Comparison of ENCODE assay signal across 2 cellular contexts in the genomic region with DNA sequence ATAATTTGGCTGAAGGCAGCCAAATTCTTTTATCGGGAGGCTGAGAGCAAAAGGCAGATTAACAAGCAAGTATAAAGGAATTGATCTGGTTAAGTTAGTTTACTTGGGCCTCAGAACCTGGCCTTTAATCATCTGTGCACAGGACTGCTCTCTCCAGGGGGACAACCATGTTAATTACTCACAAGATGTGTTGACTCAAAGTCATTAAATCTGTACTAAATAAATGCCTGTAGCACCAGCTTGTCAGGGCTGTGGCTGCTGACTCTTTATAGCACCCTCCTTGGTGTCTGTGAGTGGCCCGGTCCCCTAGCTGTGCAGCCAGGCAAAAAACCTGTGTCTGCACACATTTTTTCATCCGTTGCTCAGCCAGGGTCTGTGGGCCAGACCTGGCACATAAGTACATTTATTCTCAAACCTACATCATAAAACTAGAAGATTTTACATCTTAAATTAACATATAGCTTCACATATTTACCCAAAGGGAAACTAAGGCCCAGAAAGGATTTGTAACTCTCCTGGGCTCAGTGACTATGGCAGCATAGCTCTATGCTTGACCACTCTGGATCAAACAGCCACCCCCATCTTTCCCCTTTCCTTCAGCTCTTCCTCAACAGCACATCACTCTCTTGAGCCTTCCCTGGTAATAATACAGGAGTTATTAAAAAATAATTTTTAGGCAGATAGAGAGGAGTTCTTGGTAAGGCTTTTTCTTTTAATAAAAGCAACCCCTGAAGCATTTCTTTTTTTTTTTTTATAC.
TF ChIP-seq lines count a peak whose summit lies in the region.

No MANE protein-coding gene starts in this region.

TF ChIP-seq in A549, 52 proteins besides CTCF, POLR2A, EP300 and RAD21:
- TF ChIP-seq ZFP36 (IDR thresholded peaks at IDR 0.05; ENCODE audit: borderline replicate concordance, partially characterized antibody) (no peak), CBX8 (IDR thresholded peaks at IDR 0.05) (no peak), NR3C1 (IDR thresholded peaks at IDR 0.05) (no peak), FOXS1 (CRISPR knock-in tag; IDR thresholded peaks at IDR 0.05) (no peak), SMC3 (IDR thresholded peaks at IDR 0.05) (no peak), MAZ (IDR thresholded peaks at IDR 0.05; ENCODE audit: borderline replicate concordance, low read depth, low read length) (no peak), ZC3H11A (IDR thresholded peaks at IDR 0.05) (no peak), KDM5A (IDR thresholded peaks at IDR 0.05) (no peak), HEYL (CRISPR knock-in tag; IDR thresholded peaks at IDR 0.05) (no peak), NFE2L2 (conservative IDR thresholded peaks at IDR 0.05; ENCODE audit: low read length) (no peak), GATA3 (IDR thresholded peaks at IDR 0.05; ENCODE audit: borderline replicate concordance) (no peak)
- TF ChIP-seq, protein P1, sequence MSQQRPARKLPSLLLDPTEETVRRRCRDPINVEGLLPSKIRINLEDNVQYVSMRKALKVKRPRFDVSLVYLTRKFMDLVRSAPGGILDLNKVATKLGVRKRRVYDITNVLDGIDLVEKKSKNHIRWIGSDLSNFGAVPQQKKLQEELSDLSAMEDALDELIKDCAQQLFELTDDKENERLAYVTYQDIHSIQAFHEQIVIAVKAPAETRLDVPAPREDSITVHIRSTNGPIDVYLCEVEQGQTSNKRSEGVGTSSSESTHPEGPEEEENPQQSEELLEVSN (IDR thresholded peaks at IDR 0.05; ENCODE audit: borderline replicate concordance, low read depth): no peak
- TF ChIP-seq, protein P2, sequence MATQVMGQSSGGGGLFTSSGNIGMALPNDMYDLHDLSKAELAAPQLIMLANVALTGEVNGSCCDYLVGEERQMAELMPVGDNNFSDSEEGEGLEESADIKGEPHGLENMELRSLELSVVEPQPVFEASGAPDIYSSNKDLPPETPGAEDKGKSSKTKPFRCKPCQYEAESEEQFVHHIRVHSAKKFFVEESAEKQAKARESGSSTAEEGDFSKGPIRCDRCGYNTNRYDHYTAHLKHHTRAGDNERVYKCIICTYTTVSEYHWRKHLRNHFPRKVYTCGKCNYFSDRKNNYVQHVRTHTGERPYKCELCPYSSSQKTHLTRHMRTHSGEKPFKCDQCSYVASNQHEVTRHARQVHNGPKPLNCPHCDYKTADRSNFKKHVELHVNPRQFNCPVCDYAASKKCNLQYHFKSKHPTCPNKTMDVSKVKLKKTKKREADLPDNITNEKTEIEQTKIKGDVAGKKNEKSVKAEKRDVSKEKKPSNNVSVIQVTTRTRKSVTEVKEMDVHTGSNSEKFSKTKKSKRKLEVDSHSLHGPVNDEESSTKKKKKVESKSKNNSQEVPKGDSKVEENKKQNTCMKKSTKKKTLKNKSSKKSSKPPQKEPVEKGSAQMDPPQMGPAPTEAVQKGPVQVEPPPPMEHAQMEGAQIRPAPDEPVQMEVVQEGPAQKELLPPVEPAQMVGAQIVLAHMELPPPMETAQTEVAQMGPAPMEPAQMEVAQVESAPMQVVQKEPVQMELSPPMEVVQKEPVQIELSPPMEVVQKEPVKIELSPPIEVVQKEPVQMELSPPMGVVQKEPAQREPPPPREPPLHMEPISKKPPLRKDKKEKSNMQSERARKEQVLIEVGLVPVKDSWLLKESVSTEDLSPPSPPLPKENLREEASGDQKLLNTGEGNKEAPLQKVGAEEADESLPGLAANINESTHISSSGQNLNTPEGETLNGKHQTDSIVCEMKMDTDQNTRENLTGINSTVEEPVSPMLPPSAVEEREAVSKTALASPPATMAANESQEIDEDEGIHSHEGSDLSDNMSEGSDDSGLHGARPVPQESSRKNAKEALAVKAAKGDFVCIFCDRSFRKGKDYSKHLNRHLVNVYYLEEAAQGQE (IDR thresholded peaks at IDR 0.05): no peak
- TF ChIP-seq, protein P3, sequence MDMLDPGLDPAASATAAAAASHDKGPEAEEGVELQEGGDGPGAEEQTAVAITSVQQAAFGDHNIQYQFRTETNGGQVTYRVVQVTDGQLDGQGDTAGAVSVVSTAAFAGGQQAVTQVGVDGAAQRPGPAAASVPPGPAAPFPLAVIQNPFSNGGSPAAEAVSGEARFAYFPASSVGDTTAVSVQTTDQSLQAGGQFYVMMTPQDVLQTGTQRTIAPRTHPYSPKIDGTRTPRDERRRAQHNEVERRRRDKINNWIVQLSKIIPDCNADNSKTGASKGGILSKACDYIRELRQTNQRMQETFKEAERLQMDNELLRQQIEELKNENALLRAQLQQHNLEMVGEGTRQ (IDR thresholded peaks at IDR 0.05): no peak
- TF ChIP-seq, protein P4, sequence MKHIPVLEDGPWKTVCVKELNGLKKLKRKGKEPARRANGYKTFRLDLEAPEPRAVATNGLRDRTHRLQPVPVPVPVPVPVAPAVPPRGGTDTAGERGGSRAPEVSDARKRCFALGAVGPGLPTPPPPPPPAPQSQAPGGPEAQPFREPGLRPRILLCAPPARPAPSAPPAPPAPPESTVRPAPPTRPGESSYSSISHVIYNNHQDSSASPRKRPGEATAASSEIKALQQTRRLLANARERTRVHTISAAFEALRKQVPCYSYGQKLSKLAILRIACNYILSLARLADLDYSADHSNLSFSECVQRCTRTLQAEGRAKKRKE (CRISPR knock-in tag; IDR thresholded peaks at IDR 0.05; ENCODE audit: low read depth): no peak

TF ChIP-seq in IMR-90, 13 proteins besides CTCF, POLR2A, EP300 and RAD21:
- TF ChIP-seq NFE2L2 (IDR thresholded peaks at IDR 0.05; ENCODE audit: low read depth, low read length) (no peak), MAFK (IDR thresholded peaks at IDR 0.05; ENCODE audit: low read depth, low read length) (no peak), CHD1 (IDR thresholded peaks at IDR 0.05; ENCODE audit: low read depth, low read length) (no peak), MXI1 (IDR thresholded peaks at IDR 0.05; ENCODE audit: borderline replicate concordance, low read depth, low read length) (no peak), RCOR1 (IDR thresholded peaks at IDR 0.05; ENCODE audit: insufficient replicate concordance, low read length) (no peak), FOS (IDR thresholded peaks at IDR 0.05; ENCODE audit: low read depth, low read length) (no peak), MAZ (IDR thresholded peaks at IDR 0.05; ENCODE audit: borderline replicate concordance, low read depth, low read length) (no peak), SMC3 (IDR thresholded peaks at IDR 0.05; ENCODE audit: low read depth, low read length) (no peak), CEBPB (IDR thresholded peaks at IDR 0.05; ENCODE audit: low read depth, low read length) (no peak), RFX5 (IDR thresholded peaks at IDR 0.05; ENCODE audit: low read depth, low read length) (no peak), BHLHE40 (IDR thresholded peaks at IDR 0.05; ENCODE audit: low read depth, low read length) (no peak)
- TF ChIP-seq, protein P5, sequence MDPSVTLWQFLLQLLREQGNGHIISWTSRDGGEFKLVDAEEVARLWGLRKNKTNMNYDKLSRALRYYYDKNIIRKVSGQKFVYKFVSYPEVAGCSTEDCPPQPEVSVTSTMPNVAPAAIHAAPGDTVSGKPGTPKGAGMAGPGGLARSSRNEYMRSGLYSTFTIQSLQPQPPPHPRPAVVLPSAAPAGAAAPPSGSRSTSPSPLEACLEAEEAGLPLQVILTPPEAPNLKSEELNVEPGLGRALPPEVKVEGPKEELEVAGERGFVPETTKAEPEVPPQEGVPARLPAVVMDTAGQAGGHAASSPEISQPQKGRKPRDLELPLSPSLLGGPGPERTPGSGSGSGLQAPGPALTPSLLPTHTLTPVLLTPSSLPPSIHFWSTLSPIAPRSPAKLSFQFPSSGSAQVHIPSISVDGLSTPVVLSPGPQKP (IDR thresholded peaks at IDR 0.05; ENCODE audit: borderline replicate concordance, low read depth, low read length): no peak
- TF ChIP-seq, protein P3 (IDR thresholded peaks at IDR 0.05; ENCODE audit: low read depth, low read length): no peak
